ENCODE assay signal across 1 cellular context in the genomic region with DNA sequence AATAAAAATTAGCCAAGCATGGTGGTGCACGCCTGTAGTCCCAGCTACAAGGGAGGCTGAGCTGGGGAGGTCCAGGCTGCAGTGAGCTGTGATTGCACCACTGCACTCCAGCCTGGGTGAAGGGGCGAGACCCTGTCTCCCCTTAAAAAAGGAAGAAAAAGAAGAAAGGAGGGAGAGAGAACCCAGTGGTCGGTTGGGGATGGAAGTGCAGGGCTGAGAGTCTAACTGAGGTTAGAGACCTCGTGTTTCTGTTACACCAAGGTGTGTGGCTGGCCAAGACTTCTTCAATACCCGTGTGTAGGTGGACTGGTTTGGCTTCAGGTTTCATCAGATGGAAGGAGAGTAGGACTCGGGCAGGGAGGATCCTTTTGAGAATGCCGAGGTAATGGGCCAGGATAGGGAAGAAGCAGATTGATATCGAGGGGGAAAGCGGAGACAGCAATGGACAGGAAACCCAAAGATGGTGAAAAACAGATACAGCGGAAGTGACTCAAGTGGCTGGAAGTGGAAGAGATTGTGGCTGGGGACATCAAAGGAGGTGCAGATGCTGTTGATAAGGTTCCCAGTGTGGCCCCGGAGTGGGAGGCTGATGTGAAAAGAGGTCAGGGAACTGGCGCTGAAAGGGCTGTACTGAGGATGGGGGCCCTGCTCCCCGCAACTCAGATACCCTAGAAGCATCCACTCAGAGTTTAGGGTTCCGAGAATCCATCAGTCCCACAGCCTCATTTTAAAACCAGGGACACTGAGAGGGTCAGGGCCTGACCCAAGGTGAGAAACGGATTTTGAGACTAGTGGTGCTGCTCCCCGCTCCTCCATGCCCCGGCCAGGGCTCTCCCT.
TF ChIP-seq lines count a peak whose summit lies in the region.

No MANE protein-coding gene starts in this region.

TF ChIP-seq in K562, 482 proteins besides CTCF, POLR2A, EP300 and RAD21 (continued from another document and continues in another):
- TF ChIP-seq, protein P1, sequence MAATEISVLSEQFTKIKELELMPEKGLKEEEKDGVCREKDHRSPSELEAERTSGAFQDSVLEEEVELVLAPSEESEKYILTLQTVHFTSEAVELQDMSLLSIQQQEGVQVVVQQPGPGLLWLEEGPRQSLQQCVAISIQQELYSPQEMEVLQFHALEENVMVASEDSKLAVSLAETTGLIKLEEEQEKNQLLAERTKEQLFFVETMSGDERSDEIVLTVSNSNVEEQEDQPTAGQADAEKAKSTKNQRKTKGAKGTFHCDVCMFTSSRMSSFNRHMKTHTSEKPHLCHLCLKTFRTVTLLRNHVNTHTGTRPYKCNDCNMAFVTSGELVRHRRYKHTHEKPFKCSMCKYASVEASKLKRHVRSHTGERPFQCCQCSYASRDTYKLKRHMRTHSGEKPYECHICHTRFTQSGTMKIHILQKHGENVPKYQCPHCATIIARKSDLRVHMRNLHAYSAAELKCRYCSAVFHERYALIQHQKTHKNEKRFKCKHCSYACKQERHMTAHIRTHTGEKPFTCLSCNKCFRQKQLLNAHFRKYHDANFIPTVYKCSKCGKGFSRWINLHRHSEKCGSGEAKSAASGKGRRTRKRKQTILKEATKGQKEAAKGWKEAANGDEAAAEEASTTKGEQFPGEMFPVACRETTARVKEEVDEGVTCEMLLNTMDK (IDR thresholded peaks at IDR 0.05; ENCODE audit: borderline replicate concordance, insufficient read depth, low read depth, low read length, poor library complexity, severe bottlenecking): no peak
- TF ChIP-seq TFAM (CRISPR knock-in tag; conservative IDR thresholded peaks at IDR 0.05) (no peak), RFX1 (IDR thresholded peaks at IDR 0.05) (no peak), BRCA1 (IDR thresholded peaks at IDR 0.05) (no peak), BRCA1 (CRISPR knock-in tag; IDR thresholded peaks at IDR 0.05) (no peak), ZNF263 (CRISPR knock-in tag; IDR thresholded peaks at IDR 0.05; ENCODE audit: borderline replicate concordance) (no peak; the same call in 1 of the 2 replicates), ARID3B (CRISPR knock-in tag; IDR thresholded peaks at IDR 0.05; ENCODE audit: borderline replicate concordance) (no peak), KAT7 (CRISPR knock-in tag; IDR thresholded peaks at IDR 0.05; ENCODE audit: borderline replicate concordance) (no peak), RBBP5 (IDR thresholded peaks at IDR 0.05; ENCODE audit: borderline replicate concordance, insufficient read depth, low read length, poor library complexity, severe bottlenecking) (no peak), EGR1 (conservative IDR thresholded peaks at IDR 0.05) (peak; percentile 74), ZNF3 (CRISPR knock-in tag; IDR thresholded peaks at IDR 0.05) (no peak), IRF2 (CRISPR knock-in tag; IDR thresholded peaks at IDR 0.05) (no peak), PKNOX1 (IDR thresholded peaks at IDR 0.05) (peak; percentile 63), ASH1L (IDR thresholded peaks at IDR 0.05; ENCODE audit: borderline replicate concordance, low read depth, partially characterized antibody) (no peak), STAT6 (CRISPR knock-in tag; IDR thresholded peaks at IDR 0.05) (no peak), EWSR1 (IDR thresholded peaks at IDR 0.05; ENCODE audit: borderline replicate concordance, low read depth, partially characterized antibody) (no peak), ZNF143 (CRISPR knock-in tag; IDR thresholded peaks at IDR 0.05) (no peak), ILK (tag; IDR thresholded peaks at IDR 0.05; ENCODE audit: borderline replicate concordance, low read depth) (no peak), SREBF1 (IDR thresholded peaks at IDR 0.05; ENCODE audit: borderline replicate concordance, low read depth, low read length) (no peak)
- TF ChIP-seq, protein P2, sequence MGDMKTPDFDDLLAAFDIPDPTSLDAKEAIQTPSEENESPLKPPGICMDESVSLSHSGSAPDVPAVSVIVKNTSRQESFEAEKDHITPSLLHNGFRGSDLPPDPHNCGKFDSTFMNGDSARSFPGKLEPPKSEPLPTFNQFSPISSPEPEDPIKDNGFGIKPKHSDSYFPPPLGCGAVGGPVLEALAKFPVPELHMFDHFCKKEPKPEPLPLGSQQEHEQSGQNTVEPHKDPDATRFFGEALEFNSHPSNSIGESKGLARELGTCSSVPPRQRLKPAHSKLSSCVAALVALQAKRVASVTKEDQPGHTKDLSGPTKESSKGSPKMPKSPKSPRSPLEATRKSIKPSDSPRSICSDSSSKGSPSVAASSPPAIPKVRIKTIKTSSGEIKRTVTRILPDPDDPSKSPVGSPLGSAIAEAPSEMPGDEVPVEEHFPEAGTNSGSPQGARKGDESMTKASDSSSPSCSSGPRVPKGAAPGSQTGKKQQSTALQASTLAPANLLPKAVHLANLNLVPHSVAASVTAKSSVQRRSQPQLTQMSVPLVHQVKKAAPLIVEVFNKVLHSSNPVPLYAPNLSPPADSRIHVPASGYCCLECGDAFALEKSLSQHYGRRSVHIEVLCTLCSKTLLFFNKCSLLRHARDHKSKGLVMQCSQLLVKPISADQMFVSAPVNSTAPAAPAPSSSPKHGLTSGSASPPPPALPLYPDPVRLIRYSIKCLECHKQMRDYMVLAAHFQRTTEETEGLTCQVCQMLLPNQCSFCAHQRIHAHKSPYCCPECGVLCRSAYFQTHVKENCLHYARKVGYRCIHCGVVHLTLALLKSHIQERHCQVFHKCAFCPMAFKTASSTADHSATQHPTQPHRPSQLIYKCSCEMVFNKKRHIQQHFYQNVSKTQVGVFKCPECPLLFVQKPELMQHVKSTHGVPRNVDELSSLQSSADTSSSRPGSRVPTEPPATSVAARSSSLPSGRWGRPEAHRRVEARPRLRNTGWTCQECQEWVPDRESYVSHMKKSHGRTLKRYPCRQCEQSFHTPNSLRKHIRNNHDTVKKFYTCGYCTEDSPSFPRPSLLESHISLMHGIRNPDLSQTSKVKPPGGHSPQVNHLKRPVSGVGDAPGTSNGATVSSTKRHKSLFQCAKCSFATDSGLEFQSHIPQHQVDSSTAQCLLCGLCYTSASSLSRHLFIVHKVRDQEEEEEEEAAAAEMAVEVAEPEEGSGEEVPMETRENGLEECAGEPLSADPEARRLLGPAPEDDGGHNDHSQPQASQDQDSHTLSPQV (IDR thresholded peaks at IDR 0.05): peak; percentile 85; the same call in 1 of the 2 replicates
- TF ChIP-seq, protein P3, sequence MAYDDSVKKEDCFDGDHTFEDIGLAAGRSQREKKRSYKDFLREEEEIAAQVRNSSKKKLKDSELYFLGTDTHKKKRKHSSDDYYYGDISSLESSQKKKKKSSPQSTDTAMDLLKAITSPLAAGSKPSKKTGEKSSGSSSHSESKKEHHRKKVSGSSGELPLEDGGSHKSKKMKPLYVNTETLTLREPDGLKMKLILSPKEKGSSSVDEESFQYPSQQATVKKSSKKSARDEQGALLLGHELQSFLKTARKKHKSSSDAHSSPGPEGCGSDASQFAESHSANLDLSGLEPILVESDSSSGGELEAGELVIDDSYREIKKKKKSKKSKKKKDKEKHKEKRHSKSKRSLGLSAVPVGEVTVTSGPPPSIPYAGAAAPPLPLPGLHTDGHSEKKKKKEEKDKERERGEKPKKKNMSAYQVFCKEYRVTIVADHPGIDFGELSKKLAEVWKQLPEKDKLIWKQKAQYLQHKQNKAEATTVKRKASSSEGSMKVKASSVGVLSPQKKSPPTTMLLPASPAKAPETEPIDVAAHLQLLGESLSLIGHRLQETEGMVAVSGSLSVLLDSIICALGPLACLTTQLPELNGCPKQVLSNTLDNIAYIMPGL (CRISPR knock-in tag; IDR thresholded peaks at IDR 0.05): no peak
- TF ChIP-seq, protein P4, sequence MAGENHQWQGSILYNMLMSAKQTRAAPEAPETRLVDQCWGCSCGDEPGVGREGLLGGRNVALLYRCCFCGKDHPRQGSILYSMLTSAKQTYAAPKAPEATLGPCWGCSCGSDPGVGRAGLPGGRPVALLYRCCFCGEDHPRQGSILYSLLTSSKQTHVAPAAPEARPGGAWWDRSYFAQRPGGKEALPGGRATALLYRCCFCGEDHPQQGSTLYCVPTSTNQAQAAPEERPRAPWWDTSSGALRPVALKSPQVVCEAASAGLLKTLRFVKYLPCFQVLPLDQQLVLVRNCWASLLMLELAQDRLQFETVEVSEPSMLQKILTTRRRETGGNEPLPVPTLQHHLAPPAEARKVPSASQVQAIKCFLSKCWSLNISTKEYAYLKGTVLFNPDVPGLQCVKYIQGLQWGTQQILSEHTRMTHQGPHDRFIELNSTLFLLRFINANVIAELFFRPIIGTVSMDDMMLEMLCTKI (IDR thresholded peaks at IDR 0.05; ENCODE audit: partially characterized antibody): no peak
- TF ChIP-seq, protein P5, sequence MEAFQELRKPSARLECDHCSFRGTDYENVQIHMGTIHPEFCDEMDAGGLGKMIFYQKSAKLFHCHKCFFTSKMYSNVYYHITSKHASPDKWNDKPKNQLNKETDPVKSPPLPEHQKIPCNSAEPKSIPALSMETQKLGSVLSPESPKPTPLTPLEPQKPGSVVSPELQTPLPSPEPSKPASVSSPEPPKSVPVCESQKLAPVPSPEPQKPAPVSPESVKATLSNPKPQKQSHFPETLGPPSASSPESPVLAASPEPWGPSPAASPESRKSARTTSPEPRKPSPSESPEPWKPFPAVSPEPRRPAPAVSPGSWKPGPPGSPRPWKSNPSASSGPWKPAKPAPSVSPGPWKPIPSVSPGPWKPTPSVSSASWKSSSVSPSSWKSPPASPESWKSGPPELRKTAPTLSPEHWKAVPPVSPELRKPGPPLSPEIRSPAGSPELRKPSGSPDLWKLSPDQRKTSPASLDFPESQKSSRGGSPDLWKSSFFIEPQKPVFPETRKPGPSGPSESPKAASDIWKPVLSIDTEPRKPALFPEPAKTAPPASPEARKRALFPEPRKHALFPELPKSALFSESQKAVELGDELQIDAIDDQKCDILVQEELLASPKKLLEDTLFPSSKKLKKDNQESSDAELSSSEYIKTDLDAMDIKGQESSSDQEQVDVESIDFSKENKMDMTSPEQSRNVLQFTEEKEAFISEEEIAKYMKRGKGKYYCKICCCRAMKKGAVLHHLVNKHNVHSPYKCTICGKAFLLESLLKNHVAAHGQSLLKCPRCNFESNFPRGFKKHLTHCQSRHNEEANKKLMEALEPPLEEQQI (IDR thresholded peaks at IDR 0.05): no peak
- TF ChIP-seq, protein P6, sequence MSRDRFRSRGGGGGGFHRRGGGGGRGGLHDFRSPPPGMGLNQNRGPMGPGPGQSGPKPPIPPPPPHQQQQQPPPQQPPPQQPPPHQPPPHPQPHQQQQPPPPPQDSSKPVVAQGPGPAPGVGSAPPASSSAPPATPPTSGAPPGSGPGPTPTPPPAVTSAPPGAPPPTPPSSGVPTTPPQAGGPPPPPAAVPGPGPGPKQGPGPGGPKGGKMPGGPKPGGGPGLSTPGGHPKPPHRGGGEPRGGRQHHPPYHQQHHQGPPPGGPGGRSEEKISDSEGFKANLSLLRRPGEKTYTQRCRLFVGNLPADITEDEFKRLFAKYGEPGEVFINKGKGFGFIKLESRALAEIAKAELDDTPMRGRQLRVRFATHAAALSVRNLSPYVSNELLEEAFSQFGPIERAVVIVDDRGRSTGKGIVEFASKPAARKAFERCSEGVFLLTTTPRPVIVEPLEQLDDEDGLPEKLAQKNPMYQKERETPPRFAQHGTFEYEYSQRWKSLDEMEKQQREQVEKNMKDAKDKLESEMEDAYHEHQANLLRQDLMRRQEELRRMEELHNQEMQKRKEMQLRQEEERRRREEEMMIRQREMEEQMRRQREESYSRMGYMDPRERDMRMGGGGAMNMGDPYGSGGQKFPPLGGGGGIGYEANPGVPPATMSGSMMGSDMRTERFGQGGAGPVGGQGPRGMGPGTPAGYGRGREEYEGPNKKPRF (IDR thresholded peaks at IDR 0.05; ENCODE audit: low read depth, low read length): no peak
- TF ChIP-seq, protein P7, sequence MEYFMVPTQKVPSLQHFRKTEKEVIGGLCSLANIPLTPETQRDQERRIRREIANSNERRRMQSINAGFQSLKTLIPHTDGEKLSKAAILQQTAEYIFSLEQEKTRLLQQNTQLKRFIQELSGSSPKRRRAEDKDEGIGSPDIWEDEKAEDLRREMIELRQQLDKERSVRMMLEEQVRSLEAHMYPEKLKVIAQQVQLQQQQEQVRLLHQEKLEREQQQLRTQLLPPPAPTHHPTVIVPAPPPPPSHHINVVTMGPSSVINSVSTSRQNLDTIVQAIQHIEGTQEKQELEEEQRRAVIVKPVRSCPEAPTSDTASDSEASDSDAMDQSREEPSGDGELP (CRISPR knock-in tag; IDR thresholded peaks at IDR 0.05; ENCODE audit: borderline replicate concordance): peak; percentile 24; the same call in 1 of the 2 replicates
